Comparison of ENCODE assay signal across 2 cellular contexts in genomic region chr1:43205671-43206070, GRCh38.
TF ChIP-seq lines count a peak whose summit lies in the region.

No MANE protein-coding gene starts in this region.

TF ChIP-seq in A549, 52 proteins besides CTCF, POLR2A, EP300 and RAD21:
- no peak for TF ChIP-seq HOXB5 (CRISPR knock-in tag; IDR thresholded peaks at IDR 0.05)
- no peak for TF ChIP-seq HOXB13 (CRISPR knock-in tag; IDR thresholded peaks at IDR 0.05; ENCODE audit: low read depth)
- no peak for TF ChIP-seq ZC3H11A (IDR thresholded peaks at IDR 0.05)

TF ChIP-seq in IMR-90, 13 proteins besides CTCF, POLR2A, EP300 and RAD21:
- TF ChIP-seq ELK1 (IDR thresholded peaks at IDR 0.05; ENCODE audit: borderline replicate concordance, low read depth, low read length) (no peak), CHD1 (IDR thresholded peaks at IDR 0.05; ENCODE audit: low read depth, low read length) (no peak), MAZ (IDR thresholded peaks at IDR 0.05; ENCODE audit: borderline replicate concordance, low read depth, low read length) (no peak), RFX5 (IDR thresholded peaks at IDR 0.05; ENCODE audit: low read depth, low read length) (no peak), MXI1 (IDR thresholded peaks at IDR 0.05; ENCODE audit: borderline replicate concordance, low read depth, low read length) (no peak), BHLHE40 (IDR thresholded peaks at IDR 0.05; ENCODE audit: low read depth, low read length) (no peak), MAFK (IDR thresholded peaks at IDR 0.05; ENCODE audit: low read depth, low read length) (no peak), FOS (IDR thresholded peaks at IDR 0.05; ENCODE audit: low read depth, low read length) (no peak), SMC3 (IDR thresholded peaks at IDR 0.05; ENCODE audit: low read depth, low read length) (no peak), RCOR1 (IDR thresholded peaks at IDR 0.05; ENCODE audit: insufficient replicate concordance, low read length) (no peak), USF2 (IDR thresholded peaks at IDR 0.05; ENCODE audit: low read depth, low read length) (no peak), CEBPB (IDR thresholded peaks at IDR 0.05; ENCODE audit: low read depth, low read length) (no peak), NFE2L2 (IDR thresholded peaks at IDR 0.05; ENCODE audit: low read depth, low read length) (no peak)
